1 cellular context compared by ENCODE assay signal in genomic region chr13:49629196-49629938, GRCh38.
TF ChIP-seq lines count a peak whose summit lies in the region.

No MANE protein-coding gene starts in this region.

TF ChIP-seq in GM12878, 131 proteins besides CTCF, POLR2A, EP300 and RAD21:
- TF ChIP-seq REST (IDR thresholded peaks at IDR 0.05; ENCODE audit: low read depth, low read length) (no peak), ZNF384 (IDR thresholded peaks at IDR 0.05; ENCODE audit: borderline replicate concordance, low read depth, low read length) (no peak), E2F4 (IDR thresholded peaks at IDR 0.05; ENCODE audit: low read depth, low read length) (no peak), CEBPB (IDR thresholded peaks at IDR 0.05; ENCODE audit: borderline replicate concordance in 1 of 2, low read depth in 2 of 2, low read length in 2 of 2) (no peak), SP1 (IDR thresholded peaks at IDR 0.05; ENCODE audit: low read depth, low read length) (no peak), TBL1XR1 (IDR thresholded peaks at IDR 0.05; ENCODE audit: low read depth, low read length) (no peak), BCL3 (IDR thresholded peaks at IDR 0.05; ENCODE audit: borderline replicate concordance, insufficient read depth, low read depth, low read length, poor library complexity, severe bottlenecking) (no peak)
